Comparison of ENCODE assay signal across 12 cellular contexts in genomic region chr1:110164951-110165350, GRCh38. TPM values are rescaled to one million over a fixed set of nuclear protein-coding genes. Genes with fewer than 3 reads are reported as not detected.
"Had no signal": no experiment of that assay in that cellular context is flagged by ENCODE, and none has a peak within 500 bp of the region (broad histone marks: within the 10 kb centered on the region; RNA-seq: fewer than 3 reads in every experiment).

No MANE protein-coding gene starts in this region.

- H3K4me1 ChIP-seq: esophagus muscularis mucosa, sigmoid colon had no signal

- H3K36me3 ChIP-seq: esophagus muscularis mucosa, sigmoid colon, suprapubic skin had no signal

- H3K27me3 ChIP-seq: esophagus muscularis mucosa, sigmoid colon had no signal

- ATAC-seq: left colon; natural killer cell treated with Interleukin-12 subunit alpha and Interleukin-12 subunit beta and Interleukin-15 and Interleukin-18, amount 100 ng/mL, for 72 hours had no signal

- H3K4me3 ChIP-seq: esophagus muscularis mucosa, sigmoid colon, suprapubic skin had no signal

- H3K27ac ChIP-seq: esophagus muscularis mucosa, sigmoid colon, suprapubic skin had no signal

- H3K9me3 ChIP-seq: esophagus muscularis mucosa, suprapubic skin had no signal

- DNase-seq: activated CD4-positive, alpha-beta memory T cell treated with anti-CD3 and anti-CD28 coated beads, Interleukin-2, amount 10 ng/mL, durations not matched to agents 7 days and 5 days; activated gamma-delta T cell; activated T-cell treated with anti-CD3 and anti-CD28 coated beads, Interleukin-2, amount 50 U/mL, for 48 hours; anterior cingulate cortex; left colon; sigmoid colon; stimulated activated naive CD4-positive, alpha-beta T cell treated with Interleukin-2 at 50 U/mL for 16 hours had no signal

RNA-seq across cellular contexts. Expression of gene SLC6A17, which starts 14.7 kb away (rescaled TPM):
- total RNA-seq: activated CD4-positive, alpha-beta memory T cell treated with anti-CD3 and anti-CD28 coated beads, Interleukin-2, amount 10 ng/mL, durations not matched to agents 7 days and 5 days; natural killer cell treated with Interleukin-12 subunit alpha and Interleukin-12 subunit beta and Interleukin-15 and Interleukin-18, amount 100 ng/mL, for 72 hours; ureter had no signal

RNA-seq across cellular contexts. Expression of gene UBL4B, which starts 52.7 kb away (rescaled TPM):
- total RNA-seq: activated CD4-positive, alpha-beta memory T cell treated with anti-CD3 and anti-CD28 coated beads, Interleukin-2, amount 10 ng/mL, durations not matched to agents 7 days and 5 days; esophagus muscularis mucosa; fibroblast of villous mesenchyme; left colon; natural killer cell treated with Interleukin-12 subunit alpha and Interleukin-12 subunit beta and Interleukin-15 and Interleukin-18, amount 100 ng/mL, for 72 hours; ureter had no signal
